Comparison of ENCODE assay signal across 8 cellular contexts in the genomic region with DNA sequence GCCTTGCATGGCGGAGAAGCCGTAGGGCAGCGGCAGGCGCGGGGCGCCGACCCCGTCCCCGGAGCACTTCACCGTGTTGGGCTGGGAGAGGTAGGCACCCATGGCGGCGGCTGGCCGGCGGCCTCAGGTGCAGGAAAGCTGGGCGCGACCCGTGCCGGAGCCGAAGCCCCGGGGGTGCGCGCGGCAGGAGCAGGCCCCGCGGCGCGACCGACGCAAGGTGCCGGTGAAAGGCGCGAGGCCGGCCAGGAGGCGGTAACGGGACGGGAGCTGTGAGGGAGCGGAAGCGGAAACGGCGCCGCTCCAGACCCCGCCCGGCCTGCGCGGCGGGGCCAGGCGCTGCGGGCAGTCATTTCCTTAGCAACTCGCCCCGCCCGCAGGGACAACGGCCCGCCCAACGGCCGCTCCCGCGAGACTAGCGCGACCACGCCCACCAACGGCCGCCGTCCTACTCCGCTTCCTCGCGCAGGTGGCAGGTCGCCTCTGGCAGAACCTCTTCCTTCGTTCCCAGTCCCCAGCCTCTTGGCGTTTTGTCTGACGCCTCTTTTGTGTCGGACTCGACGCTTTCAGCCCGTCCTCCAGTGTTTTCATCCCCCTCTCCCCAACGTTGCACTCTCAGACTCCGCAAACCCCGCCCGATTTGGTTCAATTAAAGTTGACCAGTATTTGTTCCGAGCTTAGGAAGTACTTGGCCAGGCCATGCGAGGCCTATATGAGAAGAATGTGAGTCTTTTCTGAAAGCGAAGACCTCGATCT. TPM values are rescaled to one million over a fixed set of nuclear protein-coding genes. Genes with fewer than 3 reads are reported as not detected.
A peak's percentile ranks its signal among the peaks of the same experiment; 100 is the strongest.
DNase-seq lines count a peak whose midpoint lies in the region; ATAC-seq lines count a peak whose summit lies in the region.

Gene PPM1G, minus strand, starts transcription at position 271 of the 753 bp plus-strand sequence. Its CDS starts 169 bp downstream, at position 102.

- peak within 1 kb of the TSS; percentile 97 for H3K4me3 ChIP-seq in mononuclear cell (ENCODE audit: low read length)

- peaks cover 0 to 1% (median 0%) of the 10 kb centered on the region in 3 donors for H3K9me3 Mint-ChIP-seq in IgD-negative memory B cell

- H3K27me3 Mint-ChIP-seq in IgD-negative memory B cell = peaks cover 2% of the 10 kb centered on the region

- H3K36me3 Mint-ChIP-seq in IgD-negative memory B cell = no peaks in the 10 kb centered on the region

- peak within 1 kb of the TSS; percentile 88 to 96 (median 95) for H3K4me3 Mint-ChIP-seq in IgD-negative memory B cell

- peaks cover 26% of the 10 kb centered on the region for H3K4me1 ChIP-seq in mononuclear cell (ENCODE audit: insufficient read depth, low read length)

- H3K27ac Mint-ChIP-seq in IgD-negative memory B cell = peak within 1 kb of the TSS; percentile 94 to 95 (median 94)

- DNase-seq in DMS114 treated with DMSO at 0.1 percent for 48 hours (lab: John Stamatoyannopoulos, UW; ENCODE audit: unreplicated experiment) (peak; percentile 87), OCI-M1 (lab: John Stamatoyannopoulos, UW) (peak; percentile 98), activated T-cell treated with anti-CD3 and anti-CD28 coated beads for 24 hours (ENCODE audit: low read depth) (peak; percentile 94), epidermal melanocyte (ENCODE audit: insufficient read length, low spot score) (peak; percentile 81)
- peak; percentile 94 for DNase-seq in stimulated activated CD8-positive, alpha-beta memory T cell treated with anti-CD3 and anti-CD28 coated beads, Interleukin-4, amount 100 ng/mL, for 1 hour (ENCODE audit: low read depth in 2 of 2, low spot score in 1 of 2)

- H3K4me1 Mint-ChIP-seq in IgD-negative memory B cell = peaks cover 18 to 23% (median 22%) of the 10 kb centered on the region in 3 donors

- no peaks in the 10 kb centered on the region for H3K27me3 ChIP-seq in mononuclear cell (ENCODE audit: insufficient read depth, low read length)

- peak; percentile 94 for ATAC-seq in GM21529 (IDR thresholded peaks at IDR 0.05; ENCODE audit: unreplicated experiment)

- no peaks in the 10 kb centered on the region for H3K9me3 ChIP-seq in mononuclear cell (ENCODE audit: low read depth, low read length)

RNA-seq across cellular contexts. Expression of gene PPM1G, which starts in this region (rescaled TPM):
- 80.1 TPM for polyA plus RNA-seq in IgD-negative memory B cell
- 31.6 TPM for total RNA-seq in mononuclear cell

Comparison
In these comparisons a context has a peak if more than half of its experiments do, and no peak if none do; other contexts are left out.
1. Peak in every context shown above with its lines: DNase-seq, ATAC-seq and H3K4me3 ChIP-seq.